16 cellular contexts compared by ENCODE assay signal in genomic region chr11:130178992-130179391, GRCh38. TPM values are rescaled to one million over a fixed set of nuclear protein-coding genes. Genes with fewer than 3 reads are reported as not detected.
DNase-seq lines count a peak whose midpoint lies in the region; ATAC-seq and TF ChIP-seq lines count a peak whose summit lies in the region.
"Had no signal": no experiment of that assay in that cellular context is flagged by ENCODE, and none has a peak within 500 bp of the region (broad histone marks: within the 10 kb centered on the region; RNA-seq: fewer than 3 reads in every experiment).

No MANE protein-coding gene starts in this region.

- H3K27me3 Mint-ChIP-seq in T-helper 2 cell treated with Interferon-gamma antibody and Interleukin-4, amounts not matched to agents 5 μg/mL and 100 μg/mL, for 36 hours (ENCODE audit: low read depth): no peaks in the 10 kb centered on the region

- H3K9me2 ChIP-seq in OCI-LY1 (ENCODE audit: low read depth, low read length): no peaks in the 10 kb centered on the region

- H3K9me3 ChIP-seq in OCI-LY1 (ENCODE audit: low read length) (peaks cover 6% of the 10 kb centered on the region), esophagus squamous epithelium (no peaks in the 10 kb centered on the region)

- no peaks in the 10 kb centered on the region for H3K4me1 Mint-ChIP-seq in T-helper 2 cell treated with Interferon-gamma antibody and Interleukin-4, amounts not matched to agents 5 μg/mL and 100 μg/mL, for 36 hours (ENCODE audit: low read depth)

- intact Hi-C loops in esophagus squamous epithelium (cut with DNase I): no loop called here

- ATAC-seq in HG02870 (IDR thresholded peaks at IDR 0.05; ENCODE audit: unreplicated experiment): no peak

- H3K27ac ChIP-seq in OCI-LY1 (ENCODE audit: low read depth, low read length, poor library complexity, severe bottlenecking): peak overlapping the region; percentile 100
- H3K27ac ChIP-seq in esophagus squamous epithelium: peak overlapping the region; percentile 78 to 89 (median 79)
- H3K27ac ChIP-seq in skin epidermis: peak overlapping the region in 12 of 21 experiments; percentile 0 to 79 (median 42)

- WGBS in esophagus squamous epithelium, 2 donors: 40 to 52% methylated on average over 4 of the region's 5 CpGs

- H3K27me3 ChIP-seq in OCI-LY1 (ENCODE audit: insufficient read depth, low read length) (no peaks in the 10 kb centered on the region), esophagus squamous epithelium (no peaks in the 10 kb centered on the region)

- H3K36me3 ChIP-seq in OCI-LY1 (ENCODE audit: insufficient read depth, low read length): peaks cover 29% of the 10 kb centered on the region
- peaks cover 0 to 10% (median 0%) of the 10 kb centered on the region in 3 donors for H3K36me3 ChIP-seq in esophagus squamous epithelium

- H3K9ac ChIP-seq in OCI-LY1 (ENCODE audit: low read length): peak overlapping the region; percentile 80

- no peaks in the 10 kb centered on the region for H4K20me1 ChIP-seq in OCI-LY1 (ENCODE audit: insufficient read depth, low read length)

- peak overlapping the region; percentile 85 for H3K4me2 ChIP-seq in OCI-LY1 (ENCODE audit: low read length)

- H2AFZ ChIP-seq in OCI-LY1 (ENCODE audit: low read length): no peak overlapping the region

- H3K4me3 ChIP-seq in OCI-LY1 (ENCODE audit: low read depth, low read length, poor library complexity, severe bottlenecking) (peak overlapping the region; percentile 54), esophagus squamous epithelium (no peak overlapping the region), skin epidermis (no peak overlapping the region)
- H3K4me3 ChIP-seq: GM12878 had no signal

- H3K9me3 Mint-ChIP-seq in T-helper 2 cell treated with Interferon-gamma antibody and Interleukin-4, amounts not matched to agents 5 μg/mL and 100 μg/mL, for 36 hours: peaks cover 6% of the 10 kb centered on the region

- H3K36me3 Mint-ChIP-seq in T-helper 2 cell treated with Interferon-gamma antibody and Interleukin-4, amounts not matched to agents 5 μg/mL and 100 μg/mL, for 36 hours (ENCODE audit: low read depth): no peaks in the 10 kb centered on the region

- peaks cover 4% of the 10 kb centered on the region; the same call in 1 of the 2 replicates for H3F3A ChIP-seq in OCI-LY1 (ENCODE audit: insufficient read depth, low read length)

- TF ChIP-seq CTCF in OCI-LY1 (IDR thresholded peaks at IDR 0.05; ENCODE audit: low read length) (no peak), esophagus squamous epithelium (IDR thresholded peaks at IDR 0.05) (no peak)

- H3K4me1 ChIP-seq in OCI-LY1 (ENCODE audit: insufficient read depth, low read length, severe bottlenecking): peaks cover 84% of the 10 kb centered on the region
- peaks cover 38 to 62% (median 40%) of the 10 kb centered on the region in 3 donors for H3K4me1 ChIP-seq in esophagus squamous epithelium

- H3K27ac Mint-ChIP-seq in T-helper 2 cell treated with Interferon-gamma antibody and Interleukin-4, amounts not matched to agents 5 μg/mL and 100 μg/mL, for 36 hours: no peak overlapping the region
- H3K27ac Mint-ChIP-seq: activated naive CD4-positive, alpha-beta T cell treated with anti-CD3 and anti-CD28 coated beads for 36 hours had no signal

- TF ChIP-seq POLR2A in esophagus squamous epithelium (IDR thresholded peaks at IDR 0.05): no peak

- H3K4me3 Mint-ChIP-seq in T-helper 2 cell treated with Interferon-gamma antibody and Interleukin-4, amounts not matched to agents 5 μg/mL and 100 μg/mL, for 36 hours: no peak overlapping the region
- H3K4me3 Mint-ChIP-seq: activated naive CD4-positive, alpha-beta T cell treated with anti-CD3 and anti-CD28 coated beads for 36 hours; CD14-positive monocyte had no signal

- H3K79me2 ChIP-seq in OCI-LY1 (ENCODE audit: insufficient read depth, low read length): peaks cover 58% of the 10 kb centered on the region

- peak; percentile 65 for DNase-seq in HT-29 (ENCODE audit: low spot score)
- no peak for DNase-seq in esophagus squamous epithelium (lab: John Stamatoyannopoulos, UW)
- no peak for DNase-seq in T-helper 2 cell treated with Interferon-gamma antibody and Interleukin-4, amounts not matched to agents 5 μg/mL and 100 μg/mL, for 36 hours (ENCODE audit: low spot score)
- no peak for DNase-seq in NCI-H128 (lab: John Stamatoyannopoulos, UW; ENCODE audit: unreplicated experiment)
- DNase-seq: activated CD4-positive, alpha-beta T cell treated with anti-CD3 and anti-CD28 coated beads for 4 hours; activated naive CD4-positive, alpha-beta T cell treated with anti-CD3 and anti-CD28 coated beads for 36 hours; effector CD8-positive, alpha-beta T cell; KG1; mesenchymal stem cell had no signal

RNA-seq across cellular contexts. Expression of gene ST14, which starts 19.4 kb away (rescaled TPM):
- total RNA-seq in HT-29 (2014; rRNA removed; shearing (Covaris generic)): 543 and 609 TPM in 2 replicates
- total RNA-seq in esophagus squamous epithelium: 100 to 1,000 TPM; 109 to 225 (median 141) TPM
- total RNA-seq: activated naive CD4-positive, alpha-beta T cell treated with anti-CD3 and anti-CD28 coated beads for 36 hours; osteocyte; T-helper 2 cell treated with Interferon-gamma antibody and Interleukin-4, amounts not matched to agents 100 ng/mL and 5 ng/mL, for 36 hours had no signal

Comparison
In these comparisons a context has a peak if more than half of its experiments do, and no peak if none do; other contexts are left out.
1. H3K27ac ChIP-seq: peak in every context shown above with its lines; median percentile 100 in OCI-LY1; 79 in esophagus squamous epithelium; 42 in skin epidermis.